Comparison of ENCODE assay signal across 24 cellular contexts in the genomic region with DNA sequence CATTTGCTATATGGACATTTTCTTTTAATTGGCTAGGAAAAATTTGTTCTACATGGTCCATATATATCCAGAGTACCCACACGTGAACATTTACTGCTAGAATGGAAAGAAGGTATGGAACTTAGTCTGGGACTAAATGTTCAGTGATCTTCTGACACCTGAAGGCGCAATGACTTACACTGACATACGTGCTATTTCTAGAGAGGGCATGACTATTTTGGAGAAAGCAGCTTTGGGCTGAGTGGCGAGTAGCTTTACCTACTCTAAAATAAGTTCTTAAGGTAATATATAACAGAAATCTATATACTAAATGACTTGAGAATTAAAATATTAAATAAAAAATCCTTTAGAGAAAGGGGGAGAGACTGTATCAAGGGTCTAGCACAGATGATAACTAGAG. TPM values are rescaled to one million over a fixed set of nuclear protein-coding genes. Genes with fewer than 3 reads are reported as not detected.
DNase-seq lines count a peak whose midpoint lies in the region; ATAC-seq and TF ChIP-seq lines count a peak whose summit lies in the region.
"Had no signal": no experiment of that assay in that cellular context is flagged by ENCODE, and none has a peak within 500 bp of the region (broad histone marks: within the 10 kb centered on the region; RNA-seq: fewer than 3 reads in every experiment).

No MANE protein-coding gene starts in this region.

- H3K4me1 ChIP-seq in left ventricle myocardium inferior = peaks cover 74% of the 10 kb centered on the region
- H3K4me1 ChIP-seq in right atrium auricular region = peaks cover 0 to 13% of the 10 kb centered on the region in 2 donors
- H3K4me1 ChIP-seq in right cardiac atrium (ENCODE audit: control insufficient read depth, insufficient read depth, low read length) = peaks cover 3% of the 10 kb centered on the region
- peaks cover 49% of the 10 kb centered on the region for H3K4me1 ChIP-seq in psoas muscle
- H3K4me1 ChIP-seq in esophagus squamous epithelium = no peaks in the 10 kb centered on the region
- H3K4me1 ChIP-seq: BE2C had no signal

- H3K4me3 ChIP-seq in left ventricle myocardium inferior (no peak overlapping the region), right atrium auricular region (no peak overlapping the region), right cardiac atrium (ENCODE audit: low read length) (no peak overlapping the region), psoas muscle (no peak overlapping the region), esophagus squamous epithelium (no peak overlapping the region)
- H3K4me3 ChIP-seq: BLaER1, GM12878 had no signal

- H3K27me3 ChIP-seq in left ventricle myocardium inferior (ENCODE audit: low read depth) (no peaks in the 10 kb centered on the region), right atrium auricular region (no peaks in the 10 kb centered on the region), right cardiac atrium (ENCODE audit: control insufficient read depth, insufficient read depth) (no peaks in the 10 kb centered on the region), psoas muscle (ENCODE audit: insufficient read depth in 3 of 3, low read length in 2 of 3) (no peaks in the 10 kb centered on the region), esophagus squamous epithelium (no peaks in the 10 kb centered on the region)
- H3K27me3 ChIP-seq: BE2C, BLaER1 had no signal

- H3K36me3 ChIP-seq in left ventricle myocardium inferior (peaks cover 81% of the 10 kb centered on the region), right atrium auricular region (peaks cover 53% of the 10 kb centered on the region), psoas muscle (ENCODE audit: insufficient read depth in 1 of 2, low read depth in 1 of 2) (peaks cover 21 to 77% of the 10 kb centered on the region in 2 donors), esophagus squamous epithelium (peaks cover 3 to 86% (median 5%) of the 10 kb centered on the region in 3 donors)

- TF ChIP-seq CTCF in left ventricle myocardium inferior (IDR thresholded peaks at IDR 0.05; ENCODE audit: borderline replicate concordance) = no peak
- TF ChIP-seq CTCF in right atrium auricular region (IDR thresholded peaks at IDR 0.05) = no peak
- no peak for TF ChIP-seq CTCF in psoas muscle (IDR thresholded peaks at IDR 0.05)
- TF ChIP-seq CTCF in esophagus squamous epithelium (IDR thresholded peaks at IDR 0.05) = no peak
- TF ChIP-seq CTCF in GM13977 (IDR thresholded peaks at IDR 0.05; ENCODE audit: extremely low read depth, insufficient read depth, missing control alignments) = no peak

- in situ Hi-C loops in GM13977 (cut with MboI; ENCODE audit: low pct_unique_long_range_greater_than_20kb, low sequenced_read_pairs, unreplicated experiment) = no loop called here

- H3K27ac ChIP-seq in left ventricle myocardium inferior (replicated peaks) = peak overlapping the region; percentile 54
- peak overlapping the region; percentile 5 to 49 for H3K27ac ChIP-seq in right atrium auricular region
- no peak overlapping the region for H3K27ac ChIP-seq in right cardiac atrium (ENCODE audit: low read length)
- H3K27ac ChIP-seq in psoas muscle = peak overlapping the region; percentile 71
- H3K27ac ChIP-seq in esophagus squamous epithelium = no peak overlapping the region
- H3K27ac ChIP-seq: BLaER1 had no signal

- intact Hi-C loops in left ventricle myocardium inferior (cut with micrococcal nuclease) (no loop called here), Right ventricle myocardium inferior (cut with DNase I) (no loop called here), right cardiac atrium (cut with DNase I) (no loop called here), psoas muscle (cut with DNase I) (no loop called here), esophagus squamous epithelium (cut with DNase I) (no loop called here)

- DNase-seq in left ventricle myocardium inferior = no peak
- DNase-seq in Right ventricle myocardium inferior (ENCODE audit: missing footprints) = no peak
- DNase-seq in right atrium auricular region (ENCODE audit: low spot score) = no peak
- no peak for DNase-seq in right cardiac atrium
- DNase-seq in psoas muscle = no peak
- DNase-seq in esophagus squamous epithelium (lab: John Stamatoyannopoulos, UW) = no peak
- no peak for DNase-seq in GM13977 (ENCODE audit: low spot score)
- DNase-seq: 8988T; ACHN; BE2C; C1 segment of cervical spinal cord; CD4-positive, alpha-beta memory T cell; CD4-positive, CD25-positive, alpha-beta regulatory T cell; CD8-positive, alpha-beta memory T cell; COR-L47; DMS 273 treated with DMSO at 0.1 percent for 48 hours; DMS153; DMS53; DMS79; DND-41; EL; GDM1 had no signal

- TF ChIP-seq POLR2A in esophagus squamous epithelium (IDR thresholded peaks at IDR 0.05) = no peak

- ATAC-seq in Right ventricle myocardium inferior = no peak
- no peak for ATAC-seq in right cardiac atrium
- peak; percentile 34 to 80 (median 64) for ATAC-seq in psoas muscle
- ATAC-seq: GM12878 had no signal

- WGBS in right cardiac atrium = 77% methylated on average over 4 of the region's 4 CpGs
- 47 to 76% (median 54%) methylated on average over 4 of the region's 4 CpGs for WGBS in psoas muscle, 3 donors
- 91 to 94% methylated on average over 4 of the region's 4 CpGs for WGBS in esophagus squamous epithelium, 2 donors

- H3K9me3 ChIP-seq in left ventricle myocardium inferior (replicated peaks) (no peaks in the 10 kb centered on the region), right atrium auricular region (no peaks in the 10 kb centered on the region), right cardiac atrium (ENCODE audit: control insufficient read depth, low read length) (no peaks in the 10 kb centered on the region), psoas muscle (no peaks in the 10 kb centered on the region), esophagus squamous epithelium (no peaks in the 10 kb centered on the region)
- H3K9me3 ChIP-seq: BE2C, BLaER1 had no signal

RNA-seq across cellular contexts. Expression of gene NNT, which starts 10.4 kb away (rescaled TPM):
- total RNA-seq in left ventricle myocardium inferior (656 TPM), Right ventricle myocardium inferior (563 TPM), right atrium auricular region (100 to 1,000 TPM; 109 to 328 TPM), right cardiac atrium (100 to 1,000 TPM; 371 to 421 (median 408) TPM), psoas muscle (100 to 1,000 TPM; 216 to 442 (median 312) TPM), esophagus squamous epithelium (10 to 100 TPM; 16.0 to 35.1 (median 29.1) TPM)
- polyA plus RNA-seq in right cardiac atrium (174 TPM), psoas muscle (100 to 1,000 TPM; 108 to 171 (median 123) TPM)

RNA-seq across cellular contexts. Expression of gene PAIP1, which starts 56.5 kb away (rescaled TPM):
- total RNA-seq in left ventricle myocardium inferior = 129 TPM
- total RNA-seq in Right ventricle myocardium inferior = 130 TPM
- total RNA-seq in right atrium auricular region = 10 to 100 TPM; 68.0 to 80.3 TPM
- 100 to 1,000 TPM in 2 of 4 donors, 10 to 100 TPM in 2; 84.2 to 108 (median 101) TPM for total RNA-seq in right cardiac atrium
- polyA plus RNA-seq in right cardiac atrium = 68.4 TPM
- total RNA-seq in psoas muscle = 100 to 1,000 TPM; 125 to 143 (median 142) TPM
- polyA plus RNA-seq in psoas muscle = 100 to 1,000 TPM in 2 of 3 donors, 10 to 100 TPM in 1; 99.6 to 202 (median 123) TPM
- 10 to 100 TPM; 27.7 to 61.4 (median 51.3) TPM for total RNA-seq in esophagus squamous epithelium

Comparison
In these comparisons a context has a peak if more than half of its experiments do, and no peak if none do; other contexts are left out.
1. H3K27ac ChIP-seq: peak in left ventricle myocardium inferior (single experiment), right atrium auricular region (2 of 2) and psoas muscle (single experiment); none in right cardiac atrium (single experiment) and esophagus squamous epithelium (0 of 4).
2. ATAC-seq: peak in psoas muscle (4 of 4); none in Right ventricle myocardium inferior (single experiment) and right cardiac atrium (0 of 2).